Comparison of ENCODE assay signal across 9 cellular contexts in genomic region chr1:115337633-115338456, GRCh38. TPM values are rescaled to one million over a fixed set of nuclear protein-coding genes. Genes with fewer than 3 reads are reported as not detected.
A peak's percentile ranks its signal among the peaks of the same experiment; 100 is the strongest.
DNase-seq lines count a peak whose midpoint lies in the region; ATAC-seq, FAIRE-seq and TF ChIP-seq lines count a peak whose summit lies in the region.
"Had no signal": no experiment of that assay in that cellular context is flagged by ENCODE, and none has a peak within 500 bp of the region (broad histone marks: within the 10 kb centered on the region; RNA-seq: fewer than 3 reads in every experiment).

Gene NGF, minus strand, starts transcription at chr1:115338249. Its CDS starts 51,454 bp downstream, at chr1:115286795.

- ATAC-seq in activated T-cell treated with anti-CD3 and anti-CD28 coated beads, Interleukin-2, amount 50 U/mL, for 72 hours (replicated peaks in 1 of 2), result peak in 1 of 2 donors; percentile 34
- peak; percentile 33 for ATAC-seq in left lobe of liver
- ATAC-seq in aorta (ENCODE audit: low FRiP score), result peak; percentile 90
- no peak for ATAC-seq in HG02588 (IDR thresholded peaks at IDR 0.05; ENCODE audit: unreplicated experiment)

- no peak for TF ChIP-seq POLR2A in GM12892 (IDR thresholded peaks at IDR 0.05; ENCODE audit: low read depth, low read length)

- intact Hi-C loops in aorta (cut with DNase I), result loop anchor here (1.0 to 5.0 kb wide), 3 partner anchors 88 to 151 kb away; no protein-coding TSS in a partner anchor

- H3K4me3 Mint-ChIP-seq in activated T-cell treated with anti-CD3 and anti-CD28 coated beads, Interleukin-2, amount 50 U/mL, for 72 hours, result peak within 1 kb of the TSS; percentile 59 to 62
- H3K4me3 Mint-ChIP-seq in activated T-cell treated with anti-CD3 and anti-CD28 coated beads, Interleukin-2, amount 50 U/mL, for 24 hours, result no peak within 1 kb of the TSS

- H3K27ac Mint-ChIP-seq in activated T-cell treated with anti-CD3 and anti-CD28 coated beads, Interleukin-2, amount 50 U/mL, for 72 hours, result no peak within 1 kb of the TSS
- H3K27ac Mint-ChIP-seq in activated T-cell treated with anti-CD3 and anti-CD28 coated beads, Interleukin-2, amount 50 U/mL, for 24 hours, result no peak within 1 kb of the TSS

- peak within 1 kb of the TSS in 1 of 2 donors; percentile 65 for H3K27ac ChIP-seq in aorta (ENCODE audit: low read depth in 1 of 2, low read length in 2 of 2)

- H3K27me3 ChIP-seq in bronchial epithelial cell (ENCODE audit: control insufficient read depth, insufficient read depth, low read length), result peaks cover 2% of the 10 kb centered on the region
- no peaks in the 10 kb centered on the region for H3K27me3 ChIP-seq in aorta (ENCODE audit: control insufficient read depth in 1 of 2, insufficient read depth in 2 of 2, low read length in 1 of 2)

- no peak for FAIRE-seq in bronchial epithelial cell (lab: Jason Lieb, UNC)
- FAIRE-seq in GM12892 (lab: Jason Lieb, UNC), result no peak
- FAIRE-seq: TTC549 had no signal

- no peaks in the 10 kb centered on the region for H3K9me3 ChIP-seq in aorta (ENCODE audit: control insufficient read depth, low read length)

- peaks cover 0 to 14% of the 10 kb centered on the region in 2 donors for H3K4me1 ChIP-seq in aorta (ENCODE audit: control insufficient read depth in 1 of 2, insufficient read depth in 2 of 2, low read length in 2 of 2)

- H3K9me3 Mint-ChIP-seq in activated T-cell treated with anti-CD3 and anti-CD28 coated beads, Interleukin-2, amount 50 U/mL, for 72 hours, result no peaks in the 10 kb centered on the region
- no peaks in the 10 kb centered on the region for H3K9me3 Mint-ChIP-seq in activated T-cell treated with anti-CD3 and anti-CD28 coated beads, Interleukin-2, amount 50 U/mL, for 24 hours

- no peaks in the 10 kb centered on the region for H3K4me1 Mint-ChIP-seq in activated T-cell treated with anti-CD3 and anti-CD28 coated beads, Interleukin-2, amount 50 U/mL, for 72 hours (ENCODE audit: low read depth)
- H3K4me1 Mint-ChIP-seq in activated T-cell treated with anti-CD3 and anti-CD28 coated beads, Interleukin-2, amount 50 U/mL, for 24 hours (ENCODE audit: low read depth), result no peaks in the 10 kb centered on the region

- peaks cover 70% of the 10 kb centered on the region for H3K27me3 Mint-ChIP-seq in activated T-cell treated with anti-CD3 and anti-CD28 coated beads, Interleukin-2, amount 50 U/mL, for 72 hours (ENCODE audit: low read depth)
- H3K27me3 Mint-ChIP-seq in activated T-cell treated with anti-CD3 and anti-CD28 coated beads, Interleukin-2, amount 50 U/mL, for 24 hours, result peaks cover 65% of the 10 kb centered on the region

- TF ChIP-seq CTCF in bronchial epithelial cell (IDR thresholded peaks at IDR 0.05; ENCODE audit: insufficient read depth, low read length, severe bottlenecking), result no peak

- H3K36me3 Mint-ChIP-seq in activated T-cell treated with anti-CD3 and anti-CD28 coated beads, Interleukin-2, amount 50 U/mL, for 72 hours (ENCODE audit: insufficient read depth in 2 of 2), result no peaks in the 10 kb centered on the region
- no peaks in the 10 kb centered on the region for H3K36me3 Mint-ChIP-seq in activated T-cell treated with anti-CD3 and anti-CD28 coated beads, Interleukin-2, amount 50 U/mL, for 24 hours (ENCODE audit: low read depth)

- 0 to 1% methylated on average over 56 to 69 of the region's 69 CpGs for WGBS in aorta, 2 donors

- DNase-seq in activated T-cell treated with anti-CD3 and anti-CD28 coated beads, Interleukin-2, amount 50 U/mL, for 72 hours, result peak in 1 of 2 donors; percentile 12
- no peak for DNase-seq in activated T-cell treated with anti-CD3 and anti-CD28 coated beads, Interleukin-2, amount 50 U/mL, for 24 hours
- DNase-seq in bronchial epithelial cell (ENCODE audit: low read depth) (peak; percentile 56), left lobe of liver (ENCODE audit: low spot score) (no peak), aorta (peak; percentile 81 to 92), GM19240 (ENCODE audit: insufficient read length, low spot score) (no peak), GM12892 (ENCODE audit: insufficient read length) (no peak)

- H3K36me3 ChIP-seq in bronchial epithelial cell (ENCODE audit: control insufficient read depth, insufficient read depth, low read length), result no peaks in the 10 kb centered on the region
- no peaks in the 10 kb centered on the region for H3K36me3 ChIP-seq in aorta (ENCODE audit: control insufficient read depth in 1 of 2, insufficient read depth in 2 of 2, low read length in 1 of 2)

- H3K4me3 ChIP-seq in bronchial epithelial cell (ENCODE audit: low read depth, low read length), result peak within 1 kb of the TSS; percentile 38
- H3K4me3 ChIP-seq in aorta (ENCODE audit: low read length in 2 of 2), result peak within 1 kb of the TSS; percentile 43 to 54

RNA-seq across cellular contexts. Expression of gene NGF, which starts in this region (rescaled TPM):
- not detected for total RNA-seq in activated T-cell treated with anti-CD3 and anti-CD28 coated beads, Interleukin-2, amount 50 U/mL, for 72 hours
- total RNA-seq in bronchial epithelial cell (1.1 and 6.1 TPM in 2 replicates), left lobe of liver (0.55 TPM), aorta (10 to 100 TPM; 10.2 to 17.2 TPM)
- polyA plus RNA-seq in aorta, result 10 to 100 TPM; 14.0 to 39.7 TPM
- polyA plus RNA-seq in GM12892 (2012; ENCODE audit: missing spikeins), result not detected

Comparison
In these comparisons a context has a peak if more than half of its experiments do, and no peak if none do; other contexts are left out.
1. Peak in ATAC-seq in left lobe of liver; RNA of the gene not detected or under 1 TPM.
2. DNase-seq: peak in bronchial epithelial cell (single experiment) and aorta (2 of 2); none in activated T-cell treated with anti-CD3 and anti-CD28 coated beads, Interleukin-2, amount 50 U/mL, for 24 hours (single experiment), left lobe of liver (single experiment), GM19240 (single experiment) and GM12892 (single experiment).